In genomic region chr2:100105678-100106054, GRCh38 we compare ENCODE assay signal across 10 cellular contexts. TPM values are rescaled to one million over a fixed set of nuclear protein-coding genes. Genes with fewer than 3 reads are reported as not detected.
DNase-seq lines count a peak whose midpoint lies in the region; ATAC-seq and TF ChIP-seq lines count a peak whose summit lies in the region.
"Had no signal": no experiment of that assay in that cellular context is flagged by ENCODE, and none has a peak within 500 bp of the region (broad histone marks: within the 10 kb centered on the region; RNA-seq: fewer than 3 reads in every experiment).

No MANE protein-coding gene starts in this region.

- no peak overlapping the region for H3K4me2 ChIP-seq in mammary epithelial cell (ENCODE audit: insufficient read depth, low read depth, low read length)

- H3K27me3 Mint-ChIP-seq in MCF 10A (ENCODE audit: insufficient read depth, unreplicated experiment), result peaks cover 28% of the 10 kb centered on the region
- peaks cover 32% of the 10 kb centered on the region for H3K27me3 Mint-ChIP-seq in central memory CD8-positive, alpha-beta T cell

- no peaks in the 10 kb centered on the region for H3K4me1 Mint-ChIP-seq in MCF 10A (ENCODE audit: insufficient read depth, unreplicated experiment)
- H3K4me1 Mint-ChIP-seq in central memory CD8-positive, alpha-beta T cell, result no peaks in the 10 kb centered on the region

- H3K9me3 ChIP-seq in mammary epithelial cell (replicated peaks; ENCODE audit: insufficient read depth, low read length), result no peaks in the 10 kb centered on the region
- H3K9me3 ChIP-seq in mesodermal cell (ENCODE audit: control insufficient read depth, low read length), result no peaks in the 10 kb centered on the region
- H3K9me3 ChIP-seq in uterus, result no peaks in the 10 kb centered on the region
- H3K9me3 ChIP-seq: SJSA1 had no signal

- peak overlapping the region; percentile 33 for H3K4me3 Mint-ChIP-seq in MCF 10A (ENCODE audit: unreplicated experiment)
- peak overlapping the region; percentile 76 for H3K4me3 Mint-ChIP-seq in central memory CD8-positive, alpha-beta T cell

- H3K79me2 ChIP-seq in mammary epithelial cell (ENCODE audit: insufficient read depth, low read length), result no peaks in the 10 kb centered on the region

- in situ Hi-C loops in mammary epithelial cell (cut with MboI; ENCODE audit: low sequenced_read_pairs in 2 of 2), result no loop called here

- H3K4me3 ChIP-seq in mammary epithelial cell (replicated peaks in 1 of 3; ENCODE audit: insufficient read depth in 1 of 3, low read depth in 2 of 3, low read length in 3 of 3) (no peak overlapping the region), mesodermal cell (ENCODE audit: extremely low read depth, insufficient read depth, low read length, poor library complexity, severe bottlenecking) (peak overlapping the region; percentile 42), uterus (peak overlapping the region; percentile 37 to 68)

- TF ChIP-seq CTCF in MCF 10A (IDR thresholded peaks at IDR 0.05; ENCODE audit: unreplicated experiment) (no peak), mammary epithelial cell (conservative IDR thresholded peaks at IDR 0.05 in 1 of 2, IDR thresholded peaks at IDR 0.05 in 1 of 2; ENCODE audit: extremely low read depth in 1 of 2, insufficient read depth in 1 of 2, low read depth in 1 of 2, low read length in 2 of 2) (no peak), uterus (IDR thresholded peaks at IDR 0.05) (no peak)

- no peak overlapping the region for H2AFZ ChIP-seq in mammary epithelial cell (ENCODE audit: low read depth, low read length)

- BruUV-seq in MCF 10A (replicated peaks; lab: Mats Ljungman, UMichigan) (no TSS peak), mammary epithelial cell (replicated peaks; lab: Mats Ljungman, UMichigan) (no TSS peak)

- CTCF ChIA-PET in MCF 10A (lab: Yijun Ruan, JAX) (no interaction called here), mammary epithelial cell (lab: Charles Lee; ENCODE audit: low non-redundant PET) (no interaction called here)

- H4K20me1 ChIP-seq in mammary epithelial cell (ENCODE audit: insufficient read depth, low read length), result no peaks in the 10 kb centered on the region

- intact Hi-C loops in MCF 10A (cut with micrococcal nuclease) (no loop called here), mammary epithelial cell (cut with micrococcal nuclease) (no loop called here), uterus (cut with DNase I; ENCODE audit: low total_unique reads) (no loop called here)

- H3K36me3 ChIP-seq in mammary epithelial cell (ENCODE audit: insufficient read depth, low read length) (no peaks in the 10 kb centered on the region), mesodermal cell (ENCODE audit: control insufficient read depth, insufficient read depth, low read length) (no peaks in the 10 kb centered on the region), uterus (no peaks in the 10 kb centered on the region)
- H3K36me3 ChIP-seq: SJSA1 had no signal

- no peaks in the 10 kb centered on the region for H3K9me3 Mint-ChIP-seq in MCF 10A (ENCODE audit: unreplicated experiment)
- H3K9me3 Mint-ChIP-seq in central memory CD8-positive, alpha-beta T cell, result no peaks in the 10 kb centered on the region

- 60% methylated on average over 5 of the region's 12 CpGs for WGBS in mammary epithelial cell (ENCODE audit: low coverage, missing lambda C conversion rate)
- 8 to 11% methylated on average over 11 of the region's 12 CpGs for WGBS in mesodermal cell (ENCODE audit: insufficient coverage in 2 of 2), 2 experiments

- H3K27ac ChIP-seq in mammary epithelial cell (ENCODE audit: insufficient read depth, low read depth, low read length), result no peak overlapping the region
- H3K27ac ChIP-seq in mesodermal cell (ENCODE audit: low read depth, low read length, severe bottlenecking), result no peak overlapping the region
- H3K27ac ChIP-seq in uterus, result peak overlapping the region; percentile 83 to 89
- H3K27ac ChIP-seq: SJSA1 had no signal

- no peak for ATAC-seq in central memory CD8-positive, alpha-beta T cell (replicated peaks; ENCODE audit: extremely low read depth, poor library complexity, severe bottlenecking)
- ATAC-seq in HG03135 (IDR thresholded peaks at IDR 0.05; ENCODE audit: unreplicated experiment), result no peak
- ATAC-seq in GM19023 (IDR thresholded peaks at IDR 0.05; ENCODE audit: unreplicated experiment), result no peak

- H3K9ac ChIP-seq in mammary epithelial cell (ENCODE audit: insufficient read depth, low read length), result no peak overlapping the region

- dilution Hi-C loops in mammary epithelial cell (cut with HindIII; ENCODE audit: low sequenced_read_pairs), result no loop called here

- DNase-seq in MCF 10A (ENCODE audit: unreplicated experiment), result no peak
- DNase-seq in mammary epithelial cell, result no peak
- DNase-seq in central memory CD8-positive, alpha-beta T cell (ENCODE audit: low spot score in 2 of 2), result no peak
- DNase-seq in uterus, result peak in 1 of 2 donors; percentile 31
- DNase-seq in pons (ENCODE audit: low spot score), result no peak
- DNase-seq: GDM1 had no signal

- H3K36me3 Mint-ChIP-seq in MCF 10A (ENCODE audit: insufficient read depth, unreplicated experiment), result no peaks in the 10 kb centered on the region
- peaks cover 3% of the 10 kb centered on the region for H3K36me3 Mint-ChIP-seq in central memory CD8-positive, alpha-beta T cell (ENCODE audit: insufficient read depth)

- no peak for TF ChIP-seq POLR2A in uterus (IDR thresholded peaks at IDR 0.05)

- H3K27me3 ChIP-seq in mammary epithelial cell (ENCODE audit: insufficient read depth, low read length) (peaks cover 27% of the 10 kb centered on the region), uterus (no peaks in the 10 kb centered on the region)

- POLR2A ChIA-PET in MCF 10A (lab: Yijun Ruan, JAX), result interaction anchor here (1.7 kb wide), 1 partner anchor 10 kb away, joined by 3 read pairs; no protein-coding TSS in a partner anchor

- no peak overlapping the region for H3K27ac Mint-ChIP-seq in MCF 10A (ENCODE audit: low read depth, unreplicated experiment)
- no peak overlapping the region for H3K27ac Mint-ChIP-seq in central memory CD8-positive, alpha-beta T cell (ENCODE audit: low read depth)

- H3K4me1 ChIP-seq in mammary epithelial cell (ENCODE audit: insufficient read depth, low read length) (no peaks in the 10 kb centered on the region), mesodermal cell (ENCODE audit: control insufficient read depth, insufficient read depth, low read length, poor library complexity, severe bottlenecking) (peaks cover 12% of the 10 kb centered on the region), uterus (peaks cover 0 to 4% of the 10 kb centered on the region in 2 donors)

RNA-seq across cellular contexts. Expression of gene AFF3, which starts 36.7 kb away (rescaled TPM):
- 0.42 and 1.0 TPM in 2 replicates for total RNA-seq in MCF 10A (2022)
- not detected for total RNA-seq in mammary epithelial cell
- polyA plus RNA-seq in mammary epithelial cell, result 0.01 TPM
- not detected for polyA minus RNA-seq in mammary epithelial cell
- 12.8 TPM for polyA plus RNA-seq in mesodermal cell (2013, experiment 1 of 2)
- 6.5 TPM for polyA plus RNA-seq in mesodermal cell (2013, experiment 2 of 2)
- total RNA-seq in uterus, result 10 to 100 TPM in 2 of 4 donors, 1 to 10 TPM in 2; 8.5 to 77.2 (median 27.1) TPM

Comparison
In these comparisons a context has a peak if more than half of its experiments do, and no peak if none do; other contexts are left out.
1. H3K27ac ChIP-seq: peak in uterus (2 of 2); none in mammary epithelial cell (single experiment) and mesodermal cell (single experiment).
2. H3K4me3 ChIP-seq: peak in mesodermal cell (single experiment) and uterus (2 of 2); none in mammary epithelial cell (0 of 3).